17 cellular contexts compared by ENCODE assay signal in the genomic region with DNA sequence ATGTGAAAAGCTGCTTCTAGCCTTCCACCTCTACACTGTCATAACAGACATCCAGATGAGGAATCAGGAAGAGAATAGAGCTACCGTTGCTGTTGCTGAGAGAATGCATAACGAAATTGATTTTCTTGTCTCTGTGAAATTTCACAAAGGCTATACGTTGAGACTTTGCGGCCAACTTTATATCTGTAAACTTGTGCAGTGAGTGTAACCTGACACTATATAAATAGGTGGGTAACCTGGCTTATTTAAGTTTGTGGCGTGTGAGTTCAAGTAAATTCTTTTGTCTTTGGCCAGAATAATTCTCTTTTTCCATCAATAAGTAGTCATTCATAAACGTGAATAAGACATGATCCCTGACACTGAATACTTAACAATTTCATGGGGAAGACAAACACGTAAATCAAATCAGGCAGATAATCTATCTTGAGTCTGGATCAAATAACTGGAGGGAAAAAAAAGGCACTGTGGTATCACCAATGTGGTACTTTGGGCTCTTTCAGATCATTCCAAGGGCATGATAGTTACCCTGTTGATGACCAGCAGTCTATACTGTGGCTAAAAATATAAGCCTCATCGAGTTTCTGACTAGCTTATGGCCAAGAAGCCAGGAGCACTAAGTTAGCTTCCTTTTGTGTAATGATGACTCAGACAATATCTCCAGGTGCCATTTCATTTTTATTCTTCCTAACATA.
DNase-seq lines count a peak whose midpoint lies in the region; ATAC-seq and TF ChIP-seq lines count a peak whose summit lies in the region.
"Had no signal": no experiment of that assay in that cellular context is flagged by ENCODE, and none has a peak within 500 bp of the region (broad histone marks: within the 10 kb centered on the region; RNA-seq: fewer than 3 reads in every experiment).

No MANE protein-coding gene starts in this region.

- no peaks in the 10 kb centered on the region for H3K79me2 ChIP-seq in hepatocyte

- peak overlapping the region; percentile 35 for H3K4me3 ChIP-seq in SJCRH30
- H3K4me3 ChIP-seq in hepatocyte, result no peak overlapping the region
- H3K4me3 ChIP-seq in lower lobe of right lung, result no peak overlapping the region
- no peak overlapping the region for H3K4me3 ChIP-seq in HAP-1
- H3K4me3 ChIP-seq: breast epithelium, lung, MG63, prostate gland, suprapubic skin had no signal

- peak overlapping the region; percentile 25 for H2AFZ ChIP-seq in hepatocyte

- H3K27me3 ChIP-seq in SJCRH30 (no peaks in the 10 kb centered on the region), hepatocyte (no peaks in the 10 kb centered on the region), lower lobe of right lung (ENCODE audit: low read depth) (no peaks in the 10 kb centered on the region), HAP-1 (ENCODE audit: low read depth) (peaks cover 6% of the 10 kb centered on the region)
- H3K27me3 ChIP-seq: breast epithelium, MG63, suprapubic skin had no signal

- H3K4me1 ChIP-seq in SJCRH30 (peaks cover 11% of the 10 kb centered on the region; the same call in 1 of the 2 replicates), hepatocyte (ENCODE audit: insufficient read depth) (no peaks in the 10 kb centered on the region), lower lobe of right lung (no peaks in the 10 kb centered on the region), HAP-1 (no peaks in the 10 kb centered on the region)
- H3K4me1 ChIP-seq: breast epithelium, prostate gland, suprapubic skin had no signal

- H3K9me2 ChIP-seq in hepatocyte (replicated peaks; ENCODE audit: insufficient read depth), result no peaks in the 10 kb centered on the region

- no peak for ATAC-seq in lower lobe of right lung
- ATAC-seq: natural killer cell treated with Interleukin-12 subunit alpha and Interleukin-12 subunit beta and Interleukin-15 and Interleukin-18, amount 100 ng/mL, for 72 hours had no signal

- TF ChIP-seq CTCF in hepatocyte (IDR thresholded peaks at IDR 0.05; ENCODE audit: poor library complexity) (no peak), lower lobe of right lung (IDR thresholded peaks at IDR 0.05) (no peak)

- H3K9me3 ChIP-seq in SJCRH30 (replicated peaks) (no peaks in the 10 kb centered on the region), hepatocyte (ENCODE audit: low read depth) (no peaks in the 10 kb centered on the region), lower lobe of right lung (no peaks in the 10 kb centered on the region), HAP-1 (no peaks in the 10 kb centered on the region)
- H3K9me3 ChIP-seq: breast epithelium, MG63, prostate gland, suprapubic skin had no signal

- peak; percentile 16 for DNase-seq in EH (ENCODE audit: low read depth)
- peak; percentile 57 for DNase-seq in HT-29 (ENCODE audit: low spot score)
- DNase-seq in SJCRH30, result peak in 1 of 2 experiments; percentile 42
- DNase-seq in hepatocyte (ENCODE audit: low spot score), result no peak
- no peak for DNase-seq in activated naive CD4-positive, alpha-beta T cell (lab: John Stamatoyannopoulos, UW)
- DNase-seq in NCI-H2107 treated with DMSO at 0.1 percent for 48 hours (lab: John Stamatoyannopoulos, UW; ENCODE audit: unreplicated experiment), result no peak
- DNase-seq in lower lobe of right lung, result no peak
- no peak for DNase-seq in HAP-1 (ENCODE audit: low spot score in 2 of 2)
- DNase-seq: AML-193, GDM1, MG63, NCI-H345 had no signal

- no peaks in the 10 kb centered on the region for H4K20me1 ChIP-seq in hepatocyte (ENCODE audit: insufficient read depth, poor library complexity, severe bottlenecking)

- H3K36me3 ChIP-seq in SJCRH30, result no peaks in the 10 kb centered on the region
- H3K36me3 ChIP-seq in hepatocyte (replicated peaks; ENCODE audit: insufficient read depth, low read depth), result no peaks in the 10 kb centered on the region
- no peaks in the 10 kb centered on the region for H3K36me3 ChIP-seq in lower lobe of right lung
- H3K36me3 ChIP-seq in HAP-1 (replicated peaks), result no peaks in the 10 kb centered on the region
- H3K36me3 ChIP-seq: breast epithelium, MG63, prostate gland, suprapubic skin had no signal

- H3K4me2 ChIP-seq in hepatocyte, result no peak overlapping the region

- H3K27ac ChIP-seq in SJCRH30 (peak overlapping the region; percentile 38), hepatocyte (no peak overlapping the region), lower lobe of right lung (no peak overlapping the region)
- H3K27ac ChIP-seq: breast epithelium, prostate gland, suprapubic skin had no signal

- intact Hi-C loops in lower lobe of right lung (cut with DNase I), result no loop called here

- in situ Hi-C loops in HAP-1 (cut with MboI; ENCODE audit: low sequenced_read_pairs), result no loop called here

- WGBS in hepatocyte (ENCODE audit: low lambda C conversion rate, missing lambda C conversion rate), result 50% methylated on average over 8 of the region's 8 CpGs

Comparison
In these comparisons a context has a peak if more than half of its experiments do, and no peak if none do; other contexts are left out.
1. DNase-seq: peak in EH (single experiment) and HT-29 (single experiment); none in hepatocyte (single experiment), activated naive CD4-positive, alpha-beta T cell (0 of 4), NCI-H2107 treated with DMSO at 0.1 percent for 48 hours (single experiment), lower lobe of right lung (single experiment) and HAP-1 (0 of 2).